ENCODE assay signal across 8 cellular contexts in the genomic region with DNA sequence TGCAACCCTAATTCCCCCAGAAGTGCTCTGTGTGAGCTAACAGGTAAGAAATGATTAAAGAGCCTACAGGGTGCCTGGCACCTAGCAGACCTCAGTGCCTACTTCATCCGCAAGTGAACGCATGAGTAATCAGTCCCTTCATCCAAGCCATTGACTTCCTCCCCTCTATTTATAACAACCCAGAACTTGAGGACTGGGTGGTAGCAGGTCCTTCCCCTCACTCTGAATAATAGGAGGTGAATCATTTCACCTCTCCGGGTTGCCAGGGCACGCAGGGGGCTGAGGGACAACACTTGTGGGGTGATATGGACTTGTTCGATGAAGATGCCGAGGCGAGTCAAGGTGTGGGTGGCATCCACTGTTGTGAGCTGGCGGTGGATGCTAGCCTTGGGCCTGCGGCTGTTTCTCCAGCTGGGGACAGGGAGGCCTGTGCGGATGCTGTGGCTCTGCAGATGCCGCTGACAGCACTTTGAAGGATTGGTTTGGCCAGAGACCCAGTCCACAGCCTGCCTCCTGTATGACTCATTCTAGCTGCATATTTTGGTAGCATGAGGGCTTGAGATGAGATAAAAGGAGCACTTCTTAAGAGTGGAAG. TPM values are rescaled to one million over a fixed set of nuclear protein-coding genes. Genes with fewer than 3 reads are reported as not detected.
A peak's percentile ranks its signal among the peaks of the same experiment; 100 is the strongest.
DNase-seq lines count a peak whose midpoint lies in the region; ATAC-seq and TF ChIP-seq lines count a peak whose summit lies in the region.

No MANE protein-coding gene starts in this region.

- peaks cover 19% of the 10 kb centered on the region for H3K27me3 Mint-ChIP-seq in chondrocyte (ENCODE audit: low read depth)

- no peaks in the 10 kb centered on the region for H3K9me2 ChIP-seq in Karpas-422 (replicated peaks; ENCODE audit: insufficient read depth, low read length)

- H3K27me3 ChIP-seq in Karpas-422 (ENCODE audit: low read length) (no peaks in the 10 kb centered on the region), mesendoderm (ENCODE audit: insufficient read depth, low read length, poor library complexity) (no peaks in the 10 kb centered on the region)

- H3K4me2 ChIP-seq in Karpas-422 (ENCODE audit: low read depth, low read length, poor library complexity, severe bottlenecking) (peak overlapping the region; percentile 64), mesendoderm (ENCODE audit: low read length) (no peak overlapping the region)

- peak overlapping the region; percentile 86 for H3K27ac ChIP-seq in Karpas-422 (ENCODE audit: low read length)
- H3K27ac ChIP-seq in mesendoderm (ENCODE audit: low read depth, low read length), result no peak overlapping the region

- H2BK15ac ChIP-seq in mesendoderm (replicated peaks; ENCODE audit: low read depth), result no peak overlapping the region

- no peak overlapping the region for H4K5ac ChIP-seq in mesendoderm (ENCODE audit: low read length)

- peaks cover 7% of the 10 kb centered on the region; the same call in 1 of the 2 replicates for H3K36me3 ChIP-seq in Karpas-422 (ENCODE audit: insufficient read depth, low read length)
- H3K36me3 ChIP-seq in mesendoderm (ENCODE audit: control insufficient read depth, insufficient read depth, low read length), result no peaks in the 10 kb centered on the region

- peak in 12 of 14 donors; percentile 21 to 82 (median 60) for DNase-seq in C1 segment of cervical spinal cord (lab: John Stamatoyannopoulos, UW)
- DNase-seq in Karpas-422, result peak; percentile 66
- peak; percentile 90 for DNase-seq in activated CD4-positive, alpha-beta T cell treated with anti-CD3 and anti-CD28 coated beads for 48 hours
- DNase-seq in chondrocyte (ENCODE audit: low spot score), result no peak
- DNase-seq in mesendoderm, result peak; percentile 86
- DNase-seq in stimulated activated effector memory CD8-positive, alpha-beta T cell treated with anti-CD3 and anti-CD28 coated beads, Interleukin-12 subunit alpha, Interleukin-12 subunit beta, amount 100 ng/mL, for 72 hours (ENCODE audit: low spot score in 2 of 2), result peak; percentile 57 to 85
- DNase-seq in cerebellar nuclear complex (lab: John Stamatoyannopoulos, UW), result no peak

- H3K9ac ChIP-seq in Karpas-422 (ENCODE audit: low read length) (peak overlapping the region; percentile 56), mesendoderm (ENCODE audit: low read length) (no peak overlapping the region)

- no peak overlapping the region for H4K8ac ChIP-seq in mesendoderm (ENCODE audit: low read depth, low read length)

- no peak overlapping the region for H3K23ac ChIP-seq in mesendoderm (ENCODE audit: low read length)

- peaks cover 50% of the 10 kb centered on the region for H4K20me1 ChIP-seq in Karpas-422 (ENCODE audit: insufficient read depth, low read depth, low read length)

- no peaks in the 10 kb centered on the region for H3K9me3 Mint-ChIP-seq in chondrocyte (ENCODE audit: low read depth)
- no peaks in the 10 kb centered on the region for H3K9me3 Mint-ChIP-seq in stimulated activated effector memory CD8-positive, alpha-beta T cell treated with anti-CD3 and anti-CD28 coated beads, Interleukin-12 subunit alpha, Interleukin-12 subunit beta, amount 100 ng/mL, for 72 hours

- peak overlapping the region; percentile 85 for H3K27ac Mint-ChIP-seq in chondrocyte (ENCODE audit: unreplicated experiment)
- H3K27ac Mint-ChIP-seq in stimulated activated effector memory CD8-positive, alpha-beta T cell treated with anti-CD3 and anti-CD28 coated beads, Interleukin-12 subunit alpha, Interleukin-12 subunit beta, amount 100 ng/mL, for 72 hours, result peak overlapping the region; percentile 90

- no peak overlapping the region for H3K4me3 Mint-ChIP-seq in chondrocyte (ENCODE audit: unreplicated experiment)
- peak overlapping the region; percentile 69 for H3K4me3 Mint-ChIP-seq in stimulated activated effector memory CD8-positive, alpha-beta T cell treated with anti-CD3 and anti-CD28 coated beads, Interleukin-12 subunit alpha, Interleukin-12 subunit beta, amount 100 ng/mL, for 72 hours

- H3K56ac ChIP-seq in mesendoderm (ENCODE audit: low read length), result peak overlapping the region; percentile 49

- H2BK120ac ChIP-seq in mesendoderm (ENCODE audit: low read depth, low read length), result no peak overlapping the region

- H3K9me3 ChIP-seq in Karpas-422 (ENCODE audit: low read length), result no peaks in the 10 kb centered on the region

- H3K4me3 ChIP-seq in Karpas-422 (ENCODE audit: low read length) (peak overlapping the region; percentile 45; the same call in 1 of the 2 replicates), mesendoderm (ENCODE audit: low read length) (no peak overlapping the region)

- ATAC-seq in GM21447 (IDR thresholded peaks at IDR 0.05; ENCODE audit: unreplicated experiment), result peak; percentile 44
- ATAC-seq in stimulated activated effector memory CD8-positive, alpha-beta T cell treated with anti-CD3 and anti-CD28 coated beads, Interleukin-12 subunit alpha, Interleukin-12 subunit beta, amount 100 ng/mL, for 72 hours, result peak; percentile 87

- H3K4ac ChIP-seq in mesendoderm (ENCODE audit: low read depth, low read length), result no peak overlapping the region

- H3K79me2 ChIP-seq in Karpas-422 (ENCODE audit: low read length), result peaks cover 99% of the 10 kb centered on the region
- H3K79me2 ChIP-seq in mesendoderm (ENCODE audit: control insufficient read depth, insufficient read depth, low read length), result peaks cover 30% of the 10 kb centered on the region

- H3K79me1 ChIP-seq in mesendoderm (ENCODE audit: low read length), result peaks cover 6% of the 10 kb centered on the region

- H3K4me1 Mint-ChIP-seq in chondrocyte (ENCODE audit: low read depth), result peaks cover 52% of the 10 kb centered on the region
- peaks cover 96% of the 10 kb centered on the region for H3K4me1 Mint-ChIP-seq in stimulated activated effector memory CD8-positive, alpha-beta T cell treated with anti-CD3 and anti-CD28 coated beads, Interleukin-12 subunit alpha, Interleukin-12 subunit beta, amount 100 ng/mL, for 72 hours

- TF ChIP-seq CTCF in chondrocyte (IDR thresholded peaks at IDR 0.05), result no peak

- peak overlapping the region; percentile 21 for H2BK5ac ChIP-seq in mesendoderm (ENCODE audit: low read length)

- H3K18ac ChIP-seq in mesendoderm (ENCODE audit: low read length), result no peak overlapping the region

- no peak overlapping the region for H2AK5ac ChIP-seq in mesendoderm (ENCODE audit: low read length)

- no CpG with 5 or more reads among the region's 11 CpGs for WGBS in mesendoderm (ENCODE audit: extremely low coverage, insufficient coverage, low lambda C conversion rate)

- no peak overlapping the region for H2AFZ ChIP-seq in Karpas-422 (ENCODE audit: low read length)

- H3K4me1 ChIP-seq in Karpas-422 (ENCODE audit: low read length) (peaks cover 97% of the 10 kb centered on the region), mesendoderm (ENCODE audit: control insufficient read depth, low read depth, low read length) (peaks cover 9% of the 10 kb centered on the region)

- H3K36me3 Mint-ChIP-seq in chondrocyte (ENCODE audit: low read depth), result no peaks in the 10 kb centered on the region
- H3K36me3 Mint-ChIP-seq in stimulated activated effector memory CD8-positive, alpha-beta T cell treated with anti-CD3 and anti-CD28 coated beads, Interleukin-12 subunit alpha, Interleukin-12 subunit beta, amount 100 ng/mL, for 72 hours, result peaks cover 8% of the 10 kb centered on the region

RNA-seq across cellular contexts. Expression of a gene that starts 12.3 kb away (rescaled TPM):
- 197 and 232 TPM in 2 replicates for total RNA-seq in Karpas-422 (2014; rRNA removed; shearing (Covaris generic); ENCODE audit: low replicate concordance)
- total RNA-seq in chondrocyte, result 0.85 to 0.92 TPM (median 0.87 TPM) in 3 replicates
- 8.8 TPM for polyA plus RNA-seq in mesendoderm (2013, experiment 1 of 2)
- 8.7 TPM for polyA plus RNA-seq in mesendoderm (2013, experiment 2 of 2)

Comparison
In these comparisons a context has a peak if more than half of its experiments do, and no peak if none do; other contexts are left out.
1. DNase-seq: peak in C1 segment of cervical spinal cord (12 of 14), Karpas-422 (single experiment), activated CD4-positive, alpha-beta T cell treated with anti-CD3 and anti-CD28 coated beads for 48 hours (single experiment), mesendoderm (single experiment) and stimulated activated effector memory CD8-positive, alpha-beta T cell treated with anti-CD3 and anti-CD28 coated beads, Interleukin-12 subunit alpha, Interleukin-12 subunit beta, amount 100 ng/mL, for 72 hours (2 of 2); none in chondrocyte (single experiment) and cerebellar nuclear complex (0 of 2).
2. RNA of a gene that starts 12.3 kb away (total RNA-seq): 197 to 232 TPM in Karpas-422; 0.85 to 0.92 TPM in chondrocyte; every median in the first group is over 100 times any median in the second.